ENCODE assay signal across 9 cellular contexts in genomic region chr13:71378992-71379905, GRCh38.
DNase-seq lines count a peak whose midpoint lies in the region; ATAC-seq and TF ChIP-seq lines count a peak whose summit lies in the region.
"Had no signal": no experiment of that assay in that cellular context is flagged by ENCODE, and none has a peak within 500 bp of the region (broad histone marks: within the 10 kb centered on the region; RNA-seq: fewer than 3 reads in every experiment).

No MANE protein-coding gene starts in this region.

- H3K4me1 ChIP-seq in stomach: peaks cover 0 to 4% (median 0%) of the 10 kb centered on the region in 4 donors

- intact Hi-C loops in stomach (cut with DNase I; ENCODE audit: low total_unique reads): no loop called here

- DNase-seq in NCI-H226: peak; percentile 67
- peak in 1 of 61 donors; percentile 1 for DNase-seq in caudate nucleus (lab: John Stamatoyannopoulos, UW)
- DNase-seq in kidney tubule cell (ENCODE audit: low spot score): peak; percentile 4
- no peak for DNase-seq in stomach
- DNase-seq in activated T-cell treated with anti-CD3 and anti-CD28 coated beads, Interleukin-2, amount 50 U/mL, for 72 hours: no peak
- no peak for DNase-seq in NCI-H2029 (lab: John Stamatoyannopoulos, UW)
- DNase-seq: aorta, retina had no signal

- TF ChIP-seq POLR2A in stomach (IDR thresholded peaks at IDR 0.05): no peak

- no peak overlapping the region for H3K4me3 Mint-ChIP-seq in activated T-cell treated with anti-CD3 and anti-CD28 coated beads, Interleukin-2, amount 50 U/mL, for 72 hours

- ATAC-seq in GM18868 (IDR thresholded peaks at IDR 0.05; ENCODE audit: unreplicated experiment): no peak
- ATAC-seq in activated T-cell treated with anti-CD3 and anti-CD28 coated beads, Interleukin-2, amount 50 U/mL, for 72 hours (replicated peaks in 1 of 2): no peak

- H3K9me3 Mint-ChIP-seq in activated T-cell treated with anti-CD3 and anti-CD28 coated beads, Interleukin-2, amount 50 U/mL, for 72 hours: peaks cover 0 to 5% of the 10 kb centered on the region in 2 donors

- TF ChIP-seq EP300 in stomach (IDR thresholded peaks at IDR 0.05): no peak

- no peak overlapping the region for H3K27ac Mint-ChIP-seq in activated T-cell treated with anti-CD3 and anti-CD28 coated beads, Interleukin-2, amount 50 U/mL, for 72 hours

- H3K27me3 Mint-ChIP-seq in activated T-cell treated with anti-CD3 and anti-CD28 coated beads, Interleukin-2, amount 50 U/mL, for 72 hours (ENCODE audit: low read depth): no peaks in the 10 kb centered on the region

- H3K4me3 ChIP-seq in stomach: peak overlapping the region in 3 of 4 donors; percentile 2 to 28 (median 22)

- 30 to 54% (median 45%) methylated on average over 5 of the region's 5 CpGs for WGBS in stomach, 5 donors

- no peaks in the 10 kb centered on the region for H3K9me3 ChIP-seq in stomach

- H3K36me3 Mint-ChIP-seq in activated T-cell treated with anti-CD3 and anti-CD28 coated beads, Interleukin-2, amount 50 U/mL, for 72 hours (ENCODE audit: insufficient read depth in 2 of 2): no peaks in the 10 kb centered on the region

- H3K36me3 ChIP-seq in stomach: no peaks in the 10 kb centered on the region

- no peaks in the 10 kb centered on the region for H3K4me1 Mint-ChIP-seq in activated T-cell treated with anti-CD3 and anti-CD28 coated beads, Interleukin-2, amount 50 U/mL, for 72 hours (ENCODE audit: low read depth)

- H3K27me3 ChIP-seq in stomach: no peaks in the 10 kb centered on the region

- H3K27ac ChIP-seq in caudate nucleus (ENCODE audit: low read depth, low read length) (peak overlapping the region; percentile 15), stomach (peak overlapping the region in 4 of 5 donors; percentile 11 to 71 (median 32))

- TF ChIP-seq CTCF in stomach (IDR thresholded peaks at IDR 0.05): no peak

Comparison
In these comparisons a context has a peak if more than half of its experiments do, and no peak if none do; other contexts are left out.
1. DNase-seq: peak in NCI-H226 (single experiment) and kidney tubule cell (single experiment); none in stomach (single experiment), activated T-cell treated with anti-CD3 and anti-CD28 coated beads, Interleukin-2, amount 50 U/mL, for 72 hours (0 of 2) and NCI-H2029 (single experiment).